Comparison of ENCODE assay signal across 8 cellular contexts in the genomic region with DNA sequence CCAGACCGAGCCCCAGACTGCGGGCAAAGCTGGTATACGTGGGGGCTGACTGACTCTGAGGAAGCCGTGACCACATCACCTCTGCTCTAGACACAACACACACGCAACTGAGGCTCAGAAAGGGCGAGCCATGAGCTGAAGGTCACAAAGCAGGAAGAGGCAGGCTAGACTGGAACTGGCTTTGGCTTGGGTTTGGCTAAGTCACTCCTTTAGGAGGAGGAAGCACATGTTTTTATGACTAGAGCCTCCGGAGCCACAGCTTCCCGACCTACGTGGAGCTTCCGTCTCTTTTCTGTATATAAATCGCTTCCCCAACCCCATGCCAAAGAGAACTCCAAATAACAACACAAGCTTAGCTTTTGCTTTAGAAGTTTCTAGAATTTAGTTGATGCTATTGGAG. TPM values are rescaled to one million over a fixed set of nuclear protein-coding genes. Genes with fewer than 3 reads are reported as not detected.
A peak's percentile ranks its signal among the peaks of the same experiment; 100 is the strongest.
DNase-seq lines count a peak whose midpoint lies in the region; ATAC-seq, FAIRE-seq and TF ChIP-seq lines count a peak whose summit lies in the region.

No MANE protein-coding gene starts in this region.

- in situ Hi-C loops in K562 (cut with MboI) = no loop called here

- peaks cover 64 to 87% of the 10 kb centered on the region in 2 experiments for H3K4me1 ChIP-seq in K562 (replicated peaks in 1 of 2; ENCODE audit: control insufficient read depth in 2 of 2, insufficient read depth in 2 of 2, low read length in 2 of 2)
- peaks cover 30% of the 10 kb centered on the region for H3K4me1 ChIP-seq in osteoblast (ENCODE audit: insufficient read depth, low read length)

- no peaks in the 10 kb centered on the region for H4K20me1 ChIP-seq in K562 (replicated peaks; ENCODE audit: control insufficient read depth, insufficient read depth, low read length)
- no peaks in the 10 kb centered on the region for H4K20me1 ChIP-seq in osteoblast (ENCODE audit: insufficient read depth, low read length)

- no peak for ATAC-seq in left ventricle myocardium superior
- no peak for ATAC-seq in K562
- ATAC-seq in GM21515 (IDR thresholded peaks at IDR 0.05; ENCODE audit: unreplicated experiment) = no peak
- ATAC-seq in GM21390 (IDR thresholded peaks at IDR 0.05; ENCODE audit: unreplicated experiment) = no peak

- intact Hi-C loops in cardiac septum (cut with DNase I) (no loop called here), left ventricle myocardium superior (cut with micrococcal nuclease) (no loop called here), K562 (cut with micrococcal nuclease) (no loop called here)

- H2AFZ ChIP-seq in K562 (ENCODE audit: low read depth, low read length) = peak overlapping the region; percentile 47
- no peak overlapping the region for H2AFZ ChIP-seq in osteoblast (ENCODE audit: low read length)

- 66% methylated on average over 11 of the region's 11 CpGs for WGBS in K562 (ENCODE audit: insufficient coverage, low coverage, missing lambda C conversion rate)

- TF ChIP-seq EP300 in K562 (IDR thresholded peaks at IDR 0.05; ENCODE audit: low read length) = no peak

- H3K36me3 ChIP-seq in K562 (ENCODE audit: control insufficient read depth, insufficient read depth, low read length) = peaks cover 4% of the 10 kb centered on the region; the same call in 1 of the 3 replicates
- H3K36me3 ChIP-seq in osteoblast (ENCODE audit: insufficient read depth, low read length) = no peaks in the 10 kb centered on the region

- peak overlapping the region; percentile 85 for H3K27ac ChIP-seq in K562 (ENCODE audit: extremely low read depth, low read depth, low read length)
- no peak overlapping the region for H3K27ac ChIP-seq in osteoblast (ENCODE audit: low read depth, low read length)

- H3K9me1 ChIP-seq in K562 (ENCODE audit: control insufficient read depth, insufficient read depth, low read length) = no peaks in the 10 kb centered on the region

- no TSS peak for BruUV-seq in K562 (replicated peaks; lab: Mats Ljungman, UMichigan)

- CTCF ChIA-PET in K562 (lab: Yijun Ruan, JAX; ENCODE audit: low intra/inter-chr PET ratio) = no interaction called here

- TF ChIP-seq RAD21 in K562 (CRISPR knock-in tag; conservative IDR thresholded peaks at IDR 0.05 in 1 of 2, IDR thresholded peaks at IDR 0.05 in 1 of 2) = no peak

- FAIRE-seq in K562 (lab: Jason Lieb, UNC) = peak; percentile 61

- H3K27me3 ChIP-seq in K562 (ENCODE audit: control insufficient read depth in 2 of 2, insufficient read depth in 2 of 2, low read length in 2 of 2) (no peaks in the 10 kb centered on the region), osteoblast (ENCODE audit: insufficient read depth, low read length) (no peaks in the 10 kb centered on the region)

- H3K79me2 ChIP-seq in K562 (ENCODE audit: control insufficient read depth, insufficient read depth, low read length) (peaks cover 53% of the 10 kb centered on the region), osteoblast (ENCODE audit: insufficient read depth, low read length) (no peaks in the 10 kb centered on the region)

- H3K9me3 ChIP-seq in K562 (replicated peaks; ENCODE audit: control insufficient read depth, insufficient read depth, low read depth, low read length) = no peaks in the 10 kb centered on the region
- H3K9me3 ChIP-seq in osteoblast (ENCODE audit: low read depth, low read length) = no peaks in the 10 kb centered on the region

- peak; percentile 85 for DNase-seq in cardiac septum (ENCODE audit: low spot score)
- no peak for DNase-seq in left ventricle myocardium superior
- peak in 1 of 4 experiments; percentile 33 for DNase-seq in K562 (ENCODE audit: extremely low read depth in 1 of 4, low spot score in 3 of 4)
- DNase-seq in medulla oblongata (ENCODE audit: extremely low spot score) = peak; percentile 52
- DNase-seq in ureter (ENCODE audit: low spot score) = peak; percentile 67
- no peak for DNase-seq in osteoblast (ENCODE audit: insufficient read length, low spot score, missing footprints)

- peak overlapping the region; percentile 54 to 60 for H3K9ac ChIP-seq in K562 (ENCODE audit: insufficient read depth in 1 of 2, low read depth in 2 of 2, low read length in 2 of 2)

- TF ChIP-seq POLR2A in K562 (conservative IDR thresholded peaks at IDR 0.05) = no peak

- TF ChIP-seq CTCF in K562 (IDR thresholded peaks at IDR 0.05 in 2 of 3, conservative IDR thresholded peaks at IDR 0.05 in 1 of 3; ENCODE audit: insufficient read depth in 2 of 3, low read depth in 1 of 3, low read length in 3 of 3) = no peak
- no peak for TF ChIP-seq CTCF in osteoblast (IDR thresholded peaks at IDR 0.05; ENCODE audit: extremely low read depth, low read depth, low read length)

- H3K4me2 ChIP-seq in K562 (ENCODE audit: insufficient read depth, low read length) (peak overlapping the region; percentile 4; the same call in 1 of the 2 replicates), osteoblast (ENCODE audit: insufficient read depth, low read length) (no peak overlapping the region)

- POLR2A ChIA-PET in K562 (lab: Yijun Ruan, JAX) = interaction anchor here (1.3 kb wide), 1 partner anchor 16 kb away, joined by 3 read pairs; no protein-coding TSS in a partner anchor

- H3K4me3 ChIP-seq in K562 = no peak overlapping the region
- no peak overlapping the region for H3K4me3 ChIP-seq in osteoblast (ENCODE audit: insufficient read depth, low read length)

TF ChIP-seq in K562, 482 proteins besides CTCF, POLR2A, EP300 and RAD21 (continues in another document):
- TF ChIP-seq ZNF696 (CRISPR knock-in tag; conservative IDR thresholded peaks at IDR 0.05) (no peak), ARHGAP35 (IDR thresholded peaks at IDR 0.05; ENCODE audit: partially characterized antibody) (no peak)
- TF ChIP-seq, protein P1, sequence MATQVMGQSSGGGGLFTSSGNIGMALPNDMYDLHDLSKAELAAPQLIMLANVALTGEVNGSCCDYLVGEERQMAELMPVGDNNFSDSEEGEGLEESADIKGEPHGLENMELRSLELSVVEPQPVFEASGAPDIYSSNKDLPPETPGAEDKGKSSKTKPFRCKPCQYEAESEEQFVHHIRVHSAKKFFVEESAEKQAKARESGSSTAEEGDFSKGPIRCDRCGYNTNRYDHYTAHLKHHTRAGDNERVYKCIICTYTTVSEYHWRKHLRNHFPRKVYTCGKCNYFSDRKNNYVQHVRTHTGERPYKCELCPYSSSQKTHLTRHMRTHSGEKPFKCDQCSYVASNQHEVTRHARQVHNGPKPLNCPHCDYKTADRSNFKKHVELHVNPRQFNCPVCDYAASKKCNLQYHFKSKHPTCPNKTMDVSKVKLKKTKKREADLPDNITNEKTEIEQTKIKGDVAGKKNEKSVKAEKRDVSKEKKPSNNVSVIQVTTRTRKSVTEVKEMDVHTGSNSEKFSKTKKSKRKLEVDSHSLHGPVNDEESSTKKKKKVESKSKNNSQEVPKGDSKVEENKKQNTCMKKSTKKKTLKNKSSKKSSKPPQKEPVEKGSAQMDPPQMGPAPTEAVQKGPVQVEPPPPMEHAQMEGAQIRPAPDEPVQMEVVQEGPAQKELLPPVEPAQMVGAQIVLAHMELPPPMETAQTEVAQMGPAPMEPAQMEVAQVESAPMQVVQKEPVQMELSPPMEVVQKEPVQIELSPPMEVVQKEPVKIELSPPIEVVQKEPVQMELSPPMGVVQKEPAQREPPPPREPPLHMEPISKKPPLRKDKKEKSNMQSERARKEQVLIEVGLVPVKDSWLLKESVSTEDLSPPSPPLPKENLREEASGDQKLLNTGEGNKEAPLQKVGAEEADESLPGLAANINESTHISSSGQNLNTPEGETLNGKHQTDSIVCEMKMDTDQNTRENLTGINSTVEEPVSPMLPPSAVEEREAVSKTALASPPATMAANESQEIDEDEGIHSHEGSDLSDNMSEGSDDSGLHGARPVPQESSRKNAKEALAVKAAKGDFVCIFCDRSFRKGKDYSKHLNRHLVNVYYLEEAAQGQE (CRISPR knock-in tag; IDR thresholded peaks at IDR 0.05; ENCODE audit: low read depth) = no peak

RNA-seq across cellular contexts. Expression of gene RFX2, which starts 48.0 kb away (rescaled TPM):
- 4.0 TPM for total RNA-seq in cardiac septum
- 4.8 TPM for total RNA-seq in left ventricle myocardium superior
- 29.2 and 31.8 TPM in 2 replicates for total RNA-seq in K562 (2011; cell fraction: chromatin; rRNA removed; ENCODE audit: low replicate concordance)
- 18.3 and 22.4 TPM in 2 replicates for total RNA-seq in K562 (2011; cell fraction: nucleolus; rRNA removed)
- 18.6 and 20.1 TPM in 2 replicates for total RNA-seq in K562 (2011; cell fraction: nucleoplasm; rRNA removed)
- 18.7 and 24.0 TPM in 2 replicates for total RNA-seq in K562 (2014; rRNA removed)
- 4.4 and 5.3 TPM in 2 replicates for total RNA-seq in K562 (2014; rRNA removed; fragmentation: Illumina TruSeq; extraction: Trizol)
- 7.4 and 7.6 TPM in 2 replicates for total RNA-seq in K562 (2015; rRNA removed; fragmentation: Illumina TruSeq; extraction: Trizol)
- total RNA-seq in K562 (2021) = 18.3 and 18.9 TPM in 2 replicates
- 8.7 and 9.8 TPM in 2 replicates for polyA plus RNA-seq in K562 (2011; rRNA removed)
- 14.8 and 32.1 TPM in 2 replicates for polyA plus RNA-seq in K562 (2011; cell fraction: cytosol; rRNA removed)
- polyA plus RNA-seq in K562 (2011; cell fraction: nucleus; rRNA removed) = 20.8 and 44.3 TPM in 2 replicates
- 10.9 and 12.9 TPM in 2 replicates for polyA plus RNA-seq in K562 (2012)
- polyA plus RNA-seq in K562 (2014; fragmentation: Illumina TruSeq; extraction: Trizol) = 9.4 and 11.3 TPM in 2 replicates
- polyA plus RNA-seq in K562 (2014; fragmentation: Nextera tagmentation; extraction: Ambion mirVana) = 1 to 10 TPM; 3.6 to 4.4 TPM
- 11.1 and 11.4 TPM in 2 replicates for polyA plus RNA-seq in K562 (2014; rRNA removed)
- polyA minus RNA-seq in K562 (2011; rRNA and poly(A)+ RNA removed) = 8.9 and 11.7 TPM in 2 replicates
- polyA minus RNA-seq in K562 (2011; cell fraction: cytosol; rRNA and poly(A)+ RNA removed) = 10.7 and 12.8 TPM in 2 replicates
- 9.2 and 11.2 TPM in 2 replicates for polyA minus RNA-seq in K562 (2011; cell fraction: nucleus; rRNA and poly(A)+ RNA removed)
- total RNA-seq in ureter = 30.3 TPM
- 3.8 and 6.2 TPM in 2 replicates for total RNA-seq in osteoblast

Comparison
In these comparisons a context has a peak if more than half of its experiments do, and no peak if none do; other contexts are left out.
1. DNase-seq: peak in cardiac septum (single experiment), medulla oblongata (single experiment) and ureter (single experiment); none in left ventricle myocardium superior (single experiment) and osteoblast (single experiment).